Comparison of ENCODE assay signal across 8 cellular contexts in genomic region chr19:10568826-10569651, GRCh38. TPM values are rescaled to one million over a fixed set of nuclear protein-coding genes. Genes with fewer than 3 reads are reported as not detected.
A peak's percentile ranks its signal among the peaks of the same experiment; 100 is the strongest.
DNase-seq lines count a peak whose midpoint lies in the region; ATAC-seq and TF ChIP-seq lines count a peak whose summit lies in the region.

Gene CDKN2D, minus strand, starts transcription at chr19:10568979. Its CDS starts 326 bp downstream, at chr19:10568653.

- intact Hi-C loops in left lung (cut with DNase I), result no loop called here

- no peaks in the 10 kb centered on the region for H3K36me3 ChIP-seq in left lung

- peaks cover 10 to 61% of the 10 kb centered on the region in 2 donors for H3K4me1 ChIP-seq in left lung

- H3K27me3 ChIP-seq in left lung, result no peaks in the 10 kb centered on the region

- peak; percentile 93 to 99 (median 98) for DNase-seq in C1 segment of cervical spinal cord (lab: John Stamatoyannopoulos, UW)
- peak; percentile 99 for DNase-seq in NCI-H748 (lab: John Stamatoyannopoulos, UW; ENCODE audit: unreplicated experiment)
- DNase-seq in activated CD4-positive, alpha-beta T cell treated with anti-CD3 and anti-CD28 coated beads, Interleukin-2, amount 50 U/mL, for 1 hour, result peak; percentile 100
- DNase-seq in dedifferentiated amniotic fluid mesenchymal stem cell (ENCODE audit: extremely low spot score), result peak; percentile 99
- DNase-seq in left lung, result peak; percentile 100
- DNase-seq in stimulated activated CD4-positive, alpha-beta T cell treated with anti-CD3 and anti-CD28 coated beads, Interleukin-2, amount 100 ng/mL, for 48 hours, result peak; percentile 99

- ATAC-seq in GM19351 (IDR thresholded peaks at IDR 0.05; ENCODE audit: unreplicated experiment) (peak; percentile 52), HG03521 (IDR thresholded peaks at IDR 0.05; ENCODE audit: unreplicated experiment) (peak; percentile 59), left lung (peak; percentile 88)

- TF ChIP-seq CTCF in left lung (IDR thresholded peaks at IDR 0.05), result peak; percentile 39 to 73

- H3K4me3 ChIP-seq in left lung, result peak within 1 kb of the TSS; percentile 54 to 94

- H3K27ac ChIP-seq in left lung, result peak within 1 kb of the TSS; percentile 59 to 92

- H3K9me3 ChIP-seq in left lung, result no peaks in the 10 kb centered on the region

RNA-seq across cellular contexts. Expression of gene CDKN2D, which starts in this region (rescaled TPM):
- 10 to 100 TPM in 1 of 2 donors, 1 to 10 TPM in 1; 7.2 to 13.6 TPM for total RNA-seq in left lung

Comparison
In these comparisons a context has a peak if more than half of its experiments do, and no peak if none do; other contexts are left out.
1. Peak in every context shown above with its lines: DNase-seq, ATAC-seq, H3K4me3 ChIP-seq and H3K27ac ChIP-seq.